In genomic region chr16:28890355-28890754, GRCh38 we compare ENCODE assay signal across 8 cellular contexts. TPM values are rescaled to one million over a fixed set of nuclear protein-coding genes. Genes with fewer than 3 reads are reported as not detected.
"Had no signal": no experiment of that assay in that cellular context is flagged by ENCODE, and none has a peak within 500 bp of the region (broad histone marks: within the 10 kb centered on the region; RNA-seq: fewer than 3 reads in every experiment).

No MANE protein-coding gene starts in this region.

RNA-seq across cellular contexts. Expression of gene ATP2A1, which starts 12.1 kb away (rescaled TPM):
- polyA plus RNA-seq: naive thymus-derived CD4-positive, alpha-beta T cell had no signal

RNA-seq across cellular contexts. Expression of gene CD19, which starts 41.4 kb away (rescaled TPM):
- total RNA-seq: occipital lobe, osteoblast, progenitor cell of endocrine pancreas, pulmonary artery endothelial cell, smooth muscle cell, upper lobe of right lung had no signal
- polyA plus RNA-seq: neural cell, smooth muscle cell had no signal
